8 cellular contexts compared by ENCODE assay signal in genomic region chr7:92834661-92835139, GRCh38. TPM values are rescaled to one million over a fixed set of nuclear protein-coding genes. Genes with fewer than 3 reads are reported as not detected.
DNase-seq lines count a peak whose midpoint lies in the region; ATAC-seq and TF ChIP-seq lines count a peak whose summit lies in the region.

No MANE protein-coding gene starts in this region.

- CTCF ChIA-PET in Caco-2 (lab: Charles Lee) = no interaction called here

- ATAC-seq in gastrocnemius medialis = no peak
- ATAC-seq in GM19351 (IDR thresholded peaks at IDR 0.05; ENCODE audit: unreplicated experiment) = no peak
- no peak for ATAC-seq in HG03354 (IDR thresholded peaks at IDR 0.05; ENCODE audit: poor library complexity, severe bottlenecking, unreplicated experiment)
- ATAC-seq in GM18858 (IDR thresholded peaks at IDR 0.05; ENCODE audit: unreplicated experiment) = no peak

- H3K4me3 Mint-ChIP-seq in Caco-2 (ENCODE audit: unreplicated experiment) = peak overlapping the region; percentile 86
- peak overlapping the region; percentile 98 for H3K4me3 Mint-ChIP-seq in activated naive CD4-positive, alpha-beta T cell treated with anti-CD3 and anti-CD28 coated beads, Interleukin-2, amount 50 U/mL, for 24 hours

- peaks cover 66% of the 10 kb centered on the region for H3K36me3 Mint-ChIP-seq in Caco-2 (ENCODE audit: insufficient read depth, unreplicated experiment)
- H3K36me3 Mint-ChIP-seq in activated naive CD4-positive, alpha-beta T cell treated with anti-CD3 and anti-CD28 coated beads, Interleukin-2, amount 50 U/mL, for 24 hours = peaks cover 38% of the 10 kb centered on the region

- H3K9me3 ChIP-seq in Caco-2 (no peaks in the 10 kb centered on the region), right atrium auricular region (no peaks in the 10 kb centered on the region), gastrocnemius medialis (no peaks in the 10 kb centered on the region)

- BruUV-seq in Caco-2 (replicated peaks; lab: Mats Ljungman, UMichigan) = no TSS peak

- H3K27me3 Mint-ChIP-seq in Caco-2 (ENCODE audit: insufficient read depth, unreplicated experiment) = no peaks in the 10 kb centered on the region
- H3K27me3 Mint-ChIP-seq in activated naive CD4-positive, alpha-beta T cell treated with anti-CD3 and anti-CD28 coated beads, Interleukin-2, amount 50 U/mL, for 24 hours = no peaks in the 10 kb centered on the region

- in situ Hi-C loops in gastrocnemius medialis (cut with MboI; ENCODE audit: low sequenced_read_pairs in 4 of 4) = loop anchor here in 3 of 4 donors (5.0 to 25.0 kb wide), 3 partner anchors 207 to 222 kb away; no protein-coding TSS in a partner anchor

- no peak for TF ChIP-seq POLR2A in gastrocnemius medialis (IDR thresholded peaks at IDR 0.05)

- peaks cover 21% of the 10 kb centered on the region for H3K4me1 ChIP-seq in Caco-2
- H3K4me1 ChIP-seq in right atrium auricular region = peaks cover 0 to 23% of the 10 kb centered on the region in 2 donors
- no peaks in the 10 kb centered on the region for H3K4me1 ChIP-seq in gastrocnemius medialis

- POLR2A ChIA-PET in Caco-2 (lab: Charles Lee) = no interaction called here

- H3K9me3 Mint-ChIP-seq in Caco-2 (ENCODE audit: unreplicated experiment) = no peaks in the 10 kb centered on the region
- no peaks in the 10 kb centered on the region for H3K9me3 Mint-ChIP-seq in activated naive CD4-positive, alpha-beta T cell treated with anti-CD3 and anti-CD28 coated beads, Interleukin-2, amount 50 U/mL, for 24 hours

- TF ChIP-seq CTCF in Caco-2 (IDR thresholded peaks at IDR 0.05; ENCODE audit: insufficient read depth in 1 of 2, low read depth in 1 of 2, low read length in 1 of 2, severe bottlenecking in 1 of 2, unreplicated experiment in 1 of 2) (no peak), right atrium auricular region (IDR thresholded peaks at IDR 0.05) (no peak), gastrocnemius medialis (IDR thresholded peaks at IDR 0.05 in 4 of 5, conservative IDR thresholded peaks at IDR 0.05 in 1 of 5) (no peak)

- H3K4me1 Mint-ChIP-seq in Caco-2 (ENCODE audit: low read depth, unreplicated experiment) = peaks cover 18% of the 10 kb centered on the region
- H3K4me1 Mint-ChIP-seq in activated naive CD4-positive, alpha-beta T cell treated with anti-CD3 and anti-CD28 coated beads, Interleukin-2, amount 50 U/mL, for 24 hours = peaks cover 45% of the 10 kb centered on the region

- peak overlapping the region; percentile 77 for H3K27ac Mint-ChIP-seq in Caco-2 (ENCODE audit: unreplicated experiment)
- peak overlapping the region; percentile 99 for H3K27ac Mint-ChIP-seq in activated naive CD4-positive, alpha-beta T cell treated with anti-CD3 and anti-CD28 coated beads, Interleukin-2, amount 50 U/mL, for 24 hours

- peak; percentile 54 for DNase-seq in Caco-2
- peak; percentile 34 for DNase-seq in HuH-7.5 (ENCODE audit: low spot score)
- DNase-seq in right atrium auricular region (ENCODE audit: low spot score) = no peak
- DNase-seq in gastrocnemius medialis = no peak

- H3K27me3 ChIP-seq in Caco-2 (replicated peaks; ENCODE audit: control insufficient read depth, insufficient read depth, low read length) = no peaks in the 10 kb centered on the region
- no peaks in the 10 kb centered on the region for H3K27me3 ChIP-seq in right atrium auricular region
- H3K27me3 ChIP-seq in gastrocnemius medialis = peaks cover 11 to 56% (median 51%) of the 10 kb centered on the region in 3 donors

- H3K36me3 ChIP-seq in Caco-2 (ENCODE audit: control insufficient read depth, insufficient read depth, low read length) = no peaks in the 10 kb centered on the region
- no peaks in the 10 kb centered on the region for H3K36me3 ChIP-seq in right atrium auricular region
- H3K36me3 ChIP-seq in gastrocnemius medialis = no peaks in the 10 kb centered on the region

- H3K27ac ChIP-seq in right atrium auricular region (peak overlapping the region; percentile 95), gastrocnemius medialis (peak overlapping the region; percentile 74 to 80 (median 76))

- intact Hi-C loops in Caco-2 (cut with micrococcal nuclease; ENCODE audit: unreplicated experiment) = loop anchor here (1.0 to 5.0 kb wide), 3 partner anchors 46 to 393 kb away; partner anchors contain the start of gene HEPACAM2
- intact Hi-C loops in gastrocnemius medialis (cut with DNase I; ENCODE audit: low total_unique reads) = loop anchor here (5.0 kb wide), 2 partner anchors 212 to 307 kb away; partner anchors contain the start of genes PEX1 and RBM48

- H3K4me3 ChIP-seq in Caco-2 (ENCODE audit: low read depth, low read length) (peak overlapping the region; percentile 79), right atrium auricular region (peak overlapping the region; percentile 84 to 86), gastrocnemius medialis (peak overlapping the region; percentile 50 to 81 (median 70))

RNA-seq across cellular contexts. Expression of gene CDK6, which starts 1.7 kb away (rescaled TPM):
- total RNA-seq in Caco-2 (2022) (165 and 175 TPM in 2 replicates), right atrium auricular region (10 to 100 TPM; 10.6 to 12.4 TPM), gastrocnemius medialis (1 to 10 TPM; 1.2 to 6.9 (median 2.6) TPM)

Comparison
In these comparisons a context has a peak if more than half of its experiments do, and no peak if none do; other contexts are left out.
1. DNase-seq: peak in Caco-2 (2 of 2) and HuH-7.5 (single experiment); none in right atrium auricular region (single experiment) and gastrocnemius medialis (0 of 2).
2. RNA of gene CDK6, which starts 1.7 kb away (total RNA-seq): 165 to 175 TPM in Caco-2; 10.6 to 12.4 TPM in right atrium auricular region and 1.2 to 6.9 TPM in gastrocnemius medialis; every median in the first group is over 10 times any median in the second.
3. Peak in every context shown above with its lines, with median percentiles within 50 percentile points of each other: H3K4me3 ChIP-seq.